In the genomic region with DNA sequence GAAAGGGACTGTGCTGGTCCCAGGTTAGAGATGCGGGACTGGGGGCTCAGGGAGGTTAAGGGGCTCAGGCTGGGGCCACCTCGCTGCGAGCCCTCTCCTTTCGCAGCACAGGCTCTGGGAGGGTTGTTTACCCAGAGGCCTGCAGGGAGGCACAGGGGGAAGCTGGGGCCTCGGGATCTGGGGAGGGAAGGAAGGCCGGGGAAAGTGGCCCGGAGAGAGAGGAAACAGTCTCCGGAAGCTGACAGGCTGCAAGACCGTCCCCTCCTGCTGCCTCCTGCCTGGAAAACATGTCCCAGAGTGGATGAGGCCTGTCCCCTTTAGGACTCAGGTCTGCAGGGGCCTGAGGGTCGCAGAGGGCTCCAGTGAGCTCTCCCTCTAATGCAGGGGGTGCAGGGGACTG, we compare ENCODE assay signal across 1 cellular context.
TF ChIP-seq lines count a peak whose summit lies in the region.

No MANE protein-coding gene starts in this region.

TF ChIP-seq in HepG2, 621 proteins besides CTCF, POLR2A, EP300 and RAD21 (continued from another document and continues in another):
- TF ChIP-seq, protein P1, sequence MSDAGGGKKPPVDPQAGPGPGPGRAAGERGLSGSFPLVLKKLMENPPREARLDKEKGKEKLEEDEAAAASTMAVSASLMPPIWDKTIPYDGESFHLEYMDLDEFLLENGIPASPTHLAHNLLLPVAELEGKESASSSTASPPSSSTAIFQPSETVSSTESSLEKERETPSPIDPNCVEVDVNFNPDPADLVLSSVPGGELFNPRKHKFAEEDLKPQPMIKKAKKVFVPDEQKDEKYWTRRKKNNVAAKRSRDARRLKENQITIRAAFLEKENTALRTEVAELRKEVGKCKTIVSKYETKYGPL (CRISPR knock-in tag; IDR thresholded peaks at IDR 0.05): no peak
- TF ChIP-seq ZNF30 (CRISPR knock-in tag; IDR thresholded peaks at IDR 0.05) (no peak), ZNF12 (CRISPR knock-in tag; IDR thresholded peaks at IDR 0.05) (no peak), ZNF556 (CRISPR knock-in tag; IDR thresholded peaks at IDR 0.05; ENCODE audit: borderline replicate concordance) (peak; percentile 37; the same call in 1 of the 2 replicates), ZNF180 (CRISPR knock-in tag; IDR thresholded peaks at IDR 0.05; ENCODE audit: borderline replicate concordance, low read depth) (no peak), RFX1 (IDR thresholded peaks at IDR 0.05) (no peak), MATR3 (CRISPR knock-in tag; IDR thresholded peaks at IDR 0.05) (no peak), ZNF20 (CRISPR knock-in tag; IDR thresholded peaks at IDR 0.05) (no peak), KMT2B (CRISPR knock-in tag; IDR thresholded peaks at IDR 0.05) (no peak), SOX6 (IDR thresholded peaks at IDR 0.05) (no peak), SOX6 (CRISPR knock-in tag; IDR thresholded peaks at IDR 0.05) (no peak), TOPORS (CRISPR knock-in tag; IDR thresholded peaks at IDR 0.05) (no peak), ZNF768 (CRISPR knock-in tag; IDR thresholded peaks at IDR 0.05) (no peak), MEIS2 (CRISPR knock-in tag; IDR thresholded peaks at IDR 0.05) (no peak), SMYD3 (CRISPR knock-in tag; IDR thresholded peaks at IDR 0.05) (no peak), ZSCAN21 (CRISPR knock-in tag; IDR thresholded peaks at IDR 0.05; ENCODE audit: borderline replicate concordance) (no peak), ZNF510 (CRISPR knock-in tag; IDR thresholded peaks at IDR 0.05; ENCODE audit: low read depth) (no peak), SUZ12 (IDR thresholded peaks at IDR 0.05; ENCODE audit: low read depth, low read length) (no peak), CBX5 (CRISPR knock-in tag; IDR thresholded peaks at IDR 0.05; ENCODE audit: borderline replicate concordance) (no peak), MXI1 (IDR thresholded peaks at IDR 0.05; ENCODE audit: borderline replicate concordance, low read depth, low read length) (no peak), MIER2 (CRISPR knock-in tag; IDR thresholded peaks at IDR 0.05) (no peak), ZNF350 (CRISPR knock-in tag; IDR thresholded peaks at IDR 0.05; ENCODE audit: borderline replicate concordance, low read depth) (no peak; the same call in 1 of the 2 replicates), MBD4 (IDR thresholded peaks at IDR 0.05; ENCODE audit: borderline replicate concordance, low read length) (no peak), GATAD1 (CRISPR knock-in tag; IDR thresholded peaks at IDR 0.05) (no peak), EEA1 (CRISPR knock-in tag; IDR thresholded peaks at IDR 0.05; ENCODE audit: borderline replicate concordance) (no peak), ZNF672 (CRISPR knock-in tag; IDR thresholded peaks at IDR 0.05) (no peak), ATF7 (IDR thresholded peaks at IDR 0.05) (no peak), ATF7 (CRISPR knock-in tag; IDR thresholded peaks at IDR 0.05) (no peak), ZNF747 (CRISPR knock-in tag; IDR thresholded peaks at IDR 0.05; ENCODE audit: borderline replicate concordance) (no peak), MAF1 (CRISPR knock-in tag; IDR thresholded peaks at IDR 0.05; ENCODE audit: borderline replicate concordance) (no peak), ZNF562 (CRISPR knock-in tag; IDR thresholded peaks at IDR 0.05; ENCODE audit: borderline replicate concordance) (no peak), LCORL (IDR thresholded peaks at IDR 0.05) (no peak), LCORL (CRISPR knock-in tag; IDR thresholded peaks at IDR 0.05) (peak; percentile 77), ZNF816 (CRISPR knock-in tag; IDR thresholded peaks at IDR 0.05; ENCODE audit: borderline replicate concordance) (no peak), ZFP82 (CRISPR knock-in tag; IDR thresholded peaks at IDR 0.05; ENCODE audit: borderline replicate concordance) (no peak), SMARCE1 (IDR thresholded peaks at IDR 0.05; ENCODE audit: borderline replicate concordance) (no peak), ZNF235 (CRISPR knock-in tag; IDR thresholded peaks at IDR 0.05; ENCODE audit: borderline replicate concordance) (no peak), TCF7 (IDR thresholded peaks at IDR 0.05; ENCODE audit: low read depth) (no peak), MEF2D (CRISPR knock-in tag; IDR thresholded peaks at IDR 0.05) (peak; percentile 40; the same call in 1 of the 2 replicates), NFYB (CRISPR knock-in tag; IDR thresholded peaks at IDR 0.05) (no peak), ZSCAN12 (CRISPR knock-in tag; IDR thresholded peaks at IDR 0.05) (no peak), ZNF431 (CRISPR knock-in tag; IDR thresholded peaks at IDR 0.05; ENCODE audit: borderline replicate concordance, low read depth) (no peak), NAIF1 (CRISPR knock-in tag; IDR thresholded peaks at IDR 0.05; ENCODE audit: borderline replicate concordance) (0 out of 2 replicates have a peak, but pooled peaks have one; percentile 54)
- TF ChIP-seq, protein P2, sequence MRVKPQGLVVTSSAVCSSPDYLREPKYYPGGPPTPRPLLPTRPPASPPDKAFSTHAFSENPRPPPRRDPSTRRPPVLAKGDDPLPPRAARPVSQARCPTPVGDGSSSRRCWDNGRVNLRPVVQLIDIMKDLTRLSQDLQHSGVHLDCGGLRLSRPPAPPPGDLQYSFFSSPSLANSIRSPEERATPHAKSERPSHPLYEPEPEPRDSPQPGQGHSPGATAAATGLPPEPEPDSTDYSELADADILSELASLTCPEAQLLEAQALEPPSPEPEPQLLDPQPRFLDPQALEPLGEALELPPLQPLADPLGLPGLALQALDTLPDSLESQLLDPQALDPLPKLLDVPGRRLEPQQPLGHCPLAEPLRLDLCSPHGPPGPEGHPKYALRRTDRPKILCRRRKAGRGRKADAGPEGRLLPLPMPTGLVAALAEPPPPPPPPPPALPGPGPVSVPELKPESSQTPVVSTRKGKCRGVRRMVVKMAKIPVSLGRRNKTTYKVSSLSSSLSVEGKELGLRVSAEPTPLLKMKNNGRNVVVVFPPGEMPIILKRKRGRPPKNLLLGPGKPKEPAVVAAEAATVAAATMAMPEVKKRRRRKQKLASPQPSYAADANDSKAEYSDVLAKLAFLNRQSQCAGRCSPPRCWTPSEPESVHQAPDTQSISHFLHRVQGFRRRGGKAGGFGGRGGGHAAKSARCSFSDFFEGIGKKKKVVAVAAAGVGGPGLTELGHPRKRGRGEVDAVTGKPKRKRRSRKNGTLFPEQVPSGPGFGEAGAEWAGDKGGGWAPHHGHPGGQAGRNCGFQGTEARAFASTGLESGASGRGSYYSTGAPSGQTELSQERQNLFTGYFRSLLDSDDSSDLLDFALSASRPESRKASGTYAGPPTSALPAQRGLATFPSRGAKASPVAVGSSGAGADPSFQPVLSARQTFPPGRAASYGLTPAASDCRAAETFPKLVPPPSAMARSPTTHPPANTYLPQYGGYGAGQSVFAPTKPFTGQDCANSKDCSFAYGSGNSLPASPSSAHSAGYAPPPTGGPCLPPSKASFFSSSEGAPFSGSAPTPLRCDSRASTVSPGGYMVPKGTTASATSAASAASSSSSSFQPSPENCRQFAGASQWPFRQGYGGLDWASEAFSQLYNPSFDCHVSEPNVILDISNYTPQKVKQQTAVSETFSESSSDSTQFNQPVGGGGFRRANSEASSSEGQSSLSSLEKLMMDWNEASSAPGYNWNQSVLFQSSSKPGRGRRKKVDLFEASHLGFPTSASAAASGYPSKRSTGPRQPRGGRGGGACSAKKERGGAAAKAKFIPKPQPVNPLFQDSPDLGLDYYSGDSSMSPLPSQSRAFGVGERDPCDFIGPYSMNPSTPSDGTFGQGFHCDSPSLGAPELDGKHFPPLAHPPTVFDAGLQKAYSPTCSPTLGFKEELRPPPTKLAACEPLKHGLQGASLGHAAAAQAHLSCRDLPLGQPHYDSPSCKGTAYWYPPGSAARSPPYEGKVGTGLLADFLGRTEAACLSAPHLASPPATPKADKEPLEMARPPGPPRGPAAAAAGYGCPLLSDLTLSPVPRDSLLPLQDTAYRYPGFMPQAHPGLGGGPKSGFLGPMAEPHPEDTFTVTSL (CRISPR knock-in tag; IDR thresholded peaks at IDR 0.05; ENCODE audit: borderline replicate concordance): no peak
- TF ChIP-seq, protein P3, sequence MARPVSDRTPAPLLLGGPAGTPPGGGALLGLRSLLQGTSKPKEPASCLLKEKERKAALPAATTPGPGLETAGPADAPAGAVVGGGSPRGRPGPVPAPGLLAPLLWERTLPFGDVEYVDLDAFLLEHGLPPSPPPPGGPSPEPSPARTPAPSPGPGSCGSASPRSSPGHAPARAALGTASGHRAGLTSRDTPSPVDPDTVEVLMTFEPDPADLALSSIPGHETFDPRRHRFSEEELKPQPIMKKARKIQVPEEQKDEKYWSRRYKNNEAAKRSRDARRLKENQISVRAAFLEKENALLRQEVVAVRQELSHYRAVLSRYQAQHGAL (CRISPR knock-in tag; IDR thresholded peaks at IDR 0.05; ENCODE audit: not compliant biosample characterization): no peak
- TF ChIP-seq, protein P4, sequence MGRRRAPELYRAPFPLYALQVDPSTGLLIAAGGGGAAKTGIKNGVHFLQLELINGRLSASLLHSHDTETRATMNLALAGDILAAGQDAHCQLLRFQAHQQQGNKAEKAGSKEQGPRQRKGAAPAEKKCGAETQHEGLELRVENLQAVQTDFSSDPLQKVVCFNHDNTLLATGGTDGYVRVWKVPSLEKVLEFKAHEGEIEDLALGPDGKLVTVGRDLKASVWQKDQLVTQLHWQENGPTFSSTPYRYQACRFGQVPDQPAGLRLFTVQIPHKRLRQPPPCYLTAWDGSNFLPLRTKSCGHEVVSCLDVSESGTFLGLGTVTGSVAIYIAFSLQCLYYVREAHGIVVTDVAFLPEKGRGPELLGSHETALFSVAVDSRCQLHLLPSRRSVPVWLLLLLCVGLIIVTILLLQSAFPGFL (CRISPR knock-in tag; IDR thresholded peaks at IDR 0.05): no peak
- TF ChIP-seq, protein P5, sequence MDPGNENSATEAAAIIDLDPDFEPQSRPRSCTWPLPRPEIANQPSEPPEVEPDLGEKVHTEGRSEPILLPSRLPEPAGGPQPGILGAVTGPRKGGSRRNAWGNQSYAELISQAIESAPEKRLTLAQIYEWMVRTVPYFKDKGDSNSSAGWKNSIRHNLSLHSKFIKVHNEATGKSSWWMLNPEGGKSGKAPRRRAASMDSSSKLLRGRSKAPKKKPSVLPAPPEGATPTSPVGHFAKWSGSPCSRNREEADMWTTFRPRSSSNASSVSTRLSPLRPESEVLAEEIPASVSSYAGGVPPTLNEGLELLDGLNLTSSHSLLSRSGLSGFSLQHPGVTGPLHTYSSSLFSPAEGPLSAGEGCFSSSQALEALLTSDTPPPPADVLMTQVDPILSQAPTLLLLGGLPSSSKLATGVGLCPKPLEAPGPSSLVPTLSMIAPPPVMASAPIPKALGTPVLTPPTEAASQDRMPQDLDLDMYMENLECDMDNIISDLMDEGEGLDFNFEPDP (CRISPR knock-in tag; conservative IDR thresholded peaks at IDR 0.05): no peak
- TF ChIP-seq, protein P6, sequence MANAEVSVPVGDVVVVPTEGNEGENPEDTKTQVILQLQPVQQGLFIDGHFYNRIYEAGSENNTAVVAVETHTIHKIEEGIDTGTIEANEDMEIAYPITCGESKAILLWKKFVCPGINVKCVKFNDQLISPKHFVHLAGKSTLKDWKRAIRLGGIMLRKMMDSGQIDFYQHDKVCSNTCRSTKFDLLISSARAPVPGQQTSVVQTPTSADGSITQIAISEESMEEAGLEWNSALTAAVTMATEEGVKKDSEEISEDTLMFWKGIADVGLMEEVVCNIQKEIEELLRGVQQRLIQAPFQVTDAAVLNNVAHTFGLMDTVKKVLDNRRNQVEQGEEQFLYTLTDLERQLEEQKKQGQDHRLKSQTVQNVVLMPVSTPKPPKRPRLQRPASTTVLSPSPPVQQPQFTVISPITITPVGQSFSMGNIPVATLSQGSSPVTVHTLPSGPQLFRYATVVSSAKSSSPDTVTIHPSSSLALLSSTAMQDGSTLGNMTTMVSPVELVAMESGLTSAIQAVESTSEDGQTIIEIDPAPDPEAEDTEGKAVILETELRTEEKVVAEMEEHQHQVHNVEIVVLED (CRISPR knock-in tag; IDR thresholded peaks at IDR 0.05; ENCODE audit: borderline replicate concordance): no peak
- TF ChIP-seq, protein P7, sequence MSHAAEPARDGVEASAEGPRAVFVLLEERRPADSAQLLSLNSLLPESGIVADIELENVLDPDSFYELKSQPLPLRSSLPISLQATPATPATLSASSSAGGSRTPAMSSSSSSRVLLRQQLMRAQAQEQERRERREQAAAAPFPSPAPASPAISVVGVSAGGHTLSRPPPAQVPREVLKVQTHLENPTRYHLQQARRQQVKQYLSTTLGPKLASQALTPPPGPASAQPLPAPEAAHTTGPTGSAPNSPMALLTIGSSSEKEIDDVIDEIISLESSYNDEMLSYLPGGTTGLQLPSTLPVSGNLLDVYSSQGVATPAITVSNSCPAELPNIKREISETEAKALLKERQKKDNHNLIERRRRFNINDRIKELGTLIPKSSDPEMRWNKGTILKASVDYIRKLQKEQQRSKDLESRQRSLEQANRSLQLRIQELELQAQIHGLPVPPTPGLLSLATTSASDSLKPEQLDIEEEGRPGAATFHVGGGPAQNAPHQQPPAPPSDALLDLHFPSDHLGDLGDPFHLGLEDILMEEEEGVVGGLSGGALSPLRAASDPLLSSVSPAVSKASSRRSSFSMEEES (CRISPR knock-in tag; IDR thresholded peaks at IDR 0.05): no peak
- TF ChIP-seq, protein P8, sequence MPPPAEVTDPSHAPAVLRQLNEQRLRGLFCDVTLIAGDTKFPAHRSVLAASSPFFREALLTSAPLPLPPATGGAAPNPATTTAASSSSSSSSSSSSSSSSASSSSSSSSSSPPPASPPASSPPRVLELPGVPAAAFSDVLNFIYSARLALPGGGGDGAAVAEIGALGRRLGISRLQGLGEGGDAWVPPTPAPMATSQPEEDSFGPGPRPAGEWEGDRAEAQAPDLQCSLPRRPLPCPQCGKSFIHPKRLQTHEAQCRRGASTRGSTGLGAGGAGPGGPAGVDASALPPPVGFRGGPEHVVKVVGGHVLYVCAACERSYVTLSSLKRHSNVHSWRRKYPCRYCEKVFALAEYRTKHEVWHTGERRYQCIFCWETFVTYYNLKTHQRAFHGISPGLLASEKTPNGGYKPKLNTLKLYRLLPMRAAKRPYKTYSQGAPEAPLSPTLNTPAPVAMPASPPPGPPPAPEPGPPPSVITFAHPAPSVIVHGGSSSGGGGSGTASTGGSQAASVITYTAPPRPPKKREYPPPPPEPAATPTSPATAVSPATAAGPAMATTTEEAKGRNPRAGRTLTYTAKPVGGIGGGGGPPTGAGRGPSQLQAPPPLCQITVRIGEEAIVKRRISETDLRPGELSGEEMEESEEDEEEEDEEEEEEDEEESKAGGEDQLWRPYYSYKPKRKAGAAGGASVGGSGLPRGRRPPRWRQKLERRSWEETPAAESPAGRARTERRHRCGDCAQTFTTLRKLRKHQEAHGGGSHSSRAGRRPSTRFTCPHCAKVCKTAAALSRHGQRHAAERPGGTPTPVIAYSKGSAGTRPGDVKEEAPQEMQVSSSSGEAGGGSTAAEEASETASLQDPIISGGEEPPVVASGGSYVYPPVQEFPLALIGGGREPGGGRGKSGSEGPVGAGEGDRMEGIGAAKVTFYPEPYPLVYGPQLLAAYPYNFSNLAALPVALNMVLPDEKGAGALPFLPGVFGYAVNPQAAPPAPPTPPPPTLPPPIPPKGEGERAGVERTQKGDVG (CRISPR knock-in tag; IDR thresholded peaks at IDR 0.05; ENCODE audit: borderline replicate concordance): no peak
- TF ChIP-seq, protein P9, sequence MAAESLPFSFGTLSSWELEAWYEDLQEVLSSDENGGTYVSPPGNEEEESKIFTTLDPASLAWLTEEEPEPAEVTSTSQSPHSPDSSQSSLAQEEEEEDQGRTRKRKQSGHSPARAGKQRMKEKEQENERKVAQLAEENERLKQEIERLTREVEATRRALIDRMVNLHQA (CRISPR knock-in tag; IDR thresholded peaks at IDR 0.05): no peak
